Comparison of ENCODE assay signal across 2 cellular contexts in genomic region chr19:44694184-44694579, GRCh38.
TF ChIP-seq lines count a peak whose summit lies in the region.

No MANE protein-coding gene starts in this region.

TF ChIP-seq in HEK293, 187 proteins besides CTCF, POLR2A, EP300 and RAD21:
- TF ChIP-seq BCL11A (tag by site-specific recombination; IDR thresholded peaks at IDR 0.05; ENCODE audit: low read depth) (no peak), ZIC2 (tag by site-specific recombination; IDR thresholded peaks at IDR 0.05) (no peak), ZFHX2 (tag by site-specific recombination; conservative IDR thresholded peaks at IDR 0.05) (peak; percentile 64), ZNF211 (tag by site-specific recombination; IDR thresholded peaks at IDR 0.05; ENCODE audit: low read depth) (no peak), ZNF623 (tag by site-specific recombination; IDR thresholded peaks at IDR 0.05) (peak; percentile 67), PRDM1 (tag by site-specific recombination; IDR thresholded peaks at IDR 0.05) (peak; percentile 78), SCRT1 (tag by site-specific recombination; IDR thresholded peaks at IDR 0.05; ENCODE audit: borderline replicate concordance) (peak; percentile 91), EGR2 (tag by site-specific recombination; IDR thresholded peaks at IDR 0.05; ENCODE audit: low read depth) (peak; percentile 48), SCRT2 (tag by site-specific recombination; IDR thresholded peaks at IDR 0.05) (peak; percentile 65; the same call in 1 of the 2 replicates)

TF ChIP-seq in HepG2, 621 proteins besides CTCF, POLR2A, EP300 and RAD21 (continues in another document):
- TF ChIP-seq POGK (CRISPR knock-in tag; conservative IDR thresholded peaks at IDR 0.05) = no peak
- no peak for TF ChIP-seq ZNF574 (CRISPR knock-in tag; IDR thresholded peaks at IDR 0.05)
- TF ChIP-seq LRRFIP1 (CRISPR knock-in tag; conservative IDR thresholded peaks at IDR 0.05) = no peak
- TF ChIP-seq ZNF12 (CRISPR knock-in tag; IDR thresholded peaks at IDR 0.05) = no peak
- no peak for TF ChIP-seq ZNF737 (CRISPR knock-in tag; IDR thresholded peaks at IDR 0.05; ENCODE audit: borderline replicate concordance)
- TF ChIP-seq SMAD3 (CRISPR knock-in tag; IDR thresholded peaks at IDR 0.05) = no peak
- 0 out of 2 replicates have a peak, but pooled peaks have one; percentile 44 for TF ChIP-seq ZNF678 (CRISPR knock-in tag; IDR thresholded peaks at IDR 0.05)
- TF ChIP-seq ZNF383 (CRISPR knock-in tag; IDR thresholded peaks at IDR 0.05; ENCODE audit: borderline replicate concordance) = 0 out of 2 replicates have a peak, but pooled peaks have one; percentile 33
- TF ChIP-seq HIC2 (CRISPR knock-in tag; IDR thresholded peaks at IDR 0.05; ENCODE audit: low read depth) = 0 out of 2 replicates have a peak, but pooled peaks have one; percentile 9
- TF ChIP-seq HNRNPUL1 (IDR thresholded peaks at IDR 0.05; ENCODE audit: low read depth, low read length) = no peak
- 0 out of 2 replicates have a peak, but pooled peaks have one; percentile 25 for TF ChIP-seq CEBPG (CRISPR knock-in tag; IDR thresholded peaks at IDR 0.05)
- 0 out of 2 replicates have a peak, but pooled peaks have one; percentile 31 for TF ChIP-seq FLYWCH1 (CRISPR knock-in tag; IDR thresholded peaks at IDR 0.05)
- TF ChIP-seq AHDC1 (CRISPR knock-in tag; IDR thresholded peaks at IDR 0.05; ENCODE audit: borderline replicate concordance) = no peak
- TF ChIP-seq BRD4 (CRISPR knock-in tag; IDR thresholded peaks at IDR 0.05) = 0 out of 2 replicates have a peak, but pooled peaks have one; percentile 15
- no peak for TF ChIP-seq DNMT3B (CRISPR knock-in tag; conservative IDR thresholded peaks at IDR 0.05)
- no peak for TF ChIP-seq ATF3 (CRISPR knock-in tag; IDR thresholded peaks at IDR 0.05)
- TF ChIP-seq ZNF768 (CRISPR knock-in tag; IDR thresholded peaks at IDR 0.05) = no peak
- no peak for TF ChIP-seq JARID2 (CRISPR knock-in tag; IDR thresholded peaks at IDR 0.05; ENCODE audit: insufficient replicate concordance)
- no peak for TF ChIP-seq ZHX2 (IDR thresholded peaks at IDR 0.05; ENCODE audit: low read depth)
- no peak for TF ChIP-seq ZHX2 (CRISPR knock-in tag; IDR thresholded peaks at IDR 0.05; ENCODE audit: borderline replicate concordance)
- TF ChIP-seq TBX2 (CRISPR knock-in tag; IDR thresholded peaks at IDR 0.05; ENCODE audit: borderline replicate concordance) = no peak
- no peak for TF ChIP-seq ARNT2 (CRISPR knock-in tag; IDR thresholded peaks at IDR 0.05; ENCODE audit: low read depth)
- TF ChIP-seq ZNF281 (CRISPR knock-in tag; IDR thresholded peaks at IDR 0.05; ENCODE audit: borderline replicate concordance) = no peak
- TF ChIP-seq KAT8 (CRISPR knock-in tag; IDR thresholded peaks at IDR 0.05) = no peak
- 0 out of 2 replicates have a peak, but pooled peaks have one; percentile 11 for TF ChIP-seq SP4 (CRISPR knock-in tag; IDR thresholded peaks at IDR 0.05)
